8 cellular contexts compared by ENCODE assay signal in the genomic region with DNA sequence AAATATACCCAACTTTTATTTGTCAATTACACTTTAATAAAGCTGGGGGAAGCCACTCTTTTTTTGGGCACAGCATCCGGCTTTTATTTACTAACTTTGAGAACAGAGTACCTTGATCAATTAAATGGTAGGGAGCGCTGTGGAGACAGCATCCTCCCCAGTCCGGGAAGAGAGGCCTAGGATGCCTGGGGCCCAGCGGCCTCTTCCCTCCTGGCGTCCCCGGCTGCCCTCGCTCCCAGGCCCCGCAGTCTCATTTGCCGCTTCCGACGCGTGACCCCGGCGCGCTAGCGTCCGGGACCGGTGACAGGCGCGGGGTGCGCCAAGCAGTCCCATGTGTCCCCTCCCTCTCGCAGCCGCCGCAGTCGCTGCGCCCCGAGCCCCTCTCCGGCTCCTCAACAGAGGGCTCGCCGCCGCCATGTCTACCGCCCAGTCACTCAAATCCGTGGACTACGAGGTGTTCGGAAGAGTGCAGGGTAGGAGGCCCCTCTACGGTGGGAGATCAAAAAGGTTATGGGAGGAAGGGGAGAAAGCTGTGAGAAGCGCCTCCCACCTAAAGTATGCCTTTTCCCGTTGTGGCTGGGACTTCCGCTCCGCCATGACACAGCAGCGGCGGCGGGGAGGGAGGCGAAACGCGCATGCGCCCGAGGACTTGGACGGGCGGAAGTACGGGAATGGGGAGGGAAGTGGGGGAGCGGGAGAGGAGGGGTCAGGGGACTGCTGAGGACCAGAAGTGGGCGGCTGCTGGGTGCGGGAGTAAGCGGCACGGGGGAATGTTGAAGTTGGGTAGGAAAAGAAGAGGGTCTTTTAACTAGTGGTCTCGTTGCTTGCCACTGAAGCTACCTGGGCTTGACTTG. TPM values are rescaled to one million over a fixed set of nuclear protein-coding genes. Genes with fewer than 3 reads are reported as not detected.
DNase-seq lines count a peak whose midpoint lies in the region; FAIRE-seq and TF ChIP-seq lines count a peak whose summit lies in the region.

A gene (plus strand): TSS at position 332 of the 854 bp plus-strand sequence.

- H3K4me1 ChIP-seq in HAP-1: no peaks in the 10 kb centered on the region

- H3K9me3 ChIP-seq in HAP-1: peaks cover 3% of the 10 kb centered on the region; the same call in 1 of the 2 replicates
- H3K9me3 ChIP-seq in MG63: peaks cover 6% of the 10 kb centered on the region

- FAIRE-seq in G401.6 (lab: Jason Lieb, UNC): peak; percentile 89

- DNase-seq in HAP-1 (ENCODE audit: low spot score in 2 of 2) (peak; percentile 90 to 98), MG63 (peak; percentile 96), SHP77 (lab: John Stamatoyannopoulos, UW) (peak; percentile 100), fibroblast of the aortic adventitia (ENCODE audit: low read depth) (peak; percentile 95), nephron progenitor cell (peak; percentile 89)
- peak; percentile 87 for DNase-seq in activated effector memory CD4-positive, alpha-beta T cell treated with Interleukin-2 at 50 U/mL for 16 hours

- H3K9me3 Mint-ChIP-seq in nephron progenitor cell: peaks cover 17% of the 10 kb centered on the region
- H3K9me3 Mint-ChIP-seq in stimulated activated naive CD8-positive, alpha-beta T cell treated with anti-CD3 and anti-CD28 coated beads, Interleukin-15, Interleukin-2, amounts not matched to agents 100 ng/mL and 50 ng/mL, for 24 hours: peaks cover 7% of the 10 kb centered on the region

- TF ChIP-seq CTCF in fibroblast of the aortic adventitia (IDR thresholded peaks at IDR 0.05; ENCODE audit: insufficient read depth, low read length) (peak; percentile 31), nephron progenitor cell (IDR thresholded peaks at IDR 0.05) (no peak)

- peaks cover 7% of the 10 kb centered on the region for H3K27me3 Mint-ChIP-seq in nephron progenitor cell (ENCODE audit: low read depth, poor library complexity)
- H3K27me3 Mint-ChIP-seq in stimulated activated naive CD8-positive, alpha-beta T cell treated with anti-CD3 and anti-CD28 coated beads, Interleukin-15, Interleukin-2, amounts not matched to agents 100 ng/mL and 50 ng/mL, for 24 hours: no peaks in the 10 kb centered on the region

- H3K36me3 ChIP-seq in HAP-1 (replicated peaks) (no peaks in the 10 kb centered on the region), MG63 (no peaks in the 10 kb centered on the region)

- peak within 1 kb of the TSS; percentile 100 for H3K27ac Mint-ChIP-seq in nephron progenitor cell
- H3K27ac Mint-ChIP-seq in stimulated activated naive CD8-positive, alpha-beta T cell treated with anti-CD3 and anti-CD28 coated beads, Interleukin-15, Interleukin-2, amounts not matched to agents 100 ng/mL and 50 ng/mL, for 24 hours: peak within 1 kb of the TSS; percentile 99

- H3K4me3 ChIP-seq in HAP-1 (peak within 1 kb of the TSS; percentile 66), MG63 (peak within 1 kb of the TSS; percentile 75), fibroblast of the aortic adventitia (ENCODE audit: low read depth, low read length) (peak within 1 kb of the TSS; percentile 78)

- peaks cover 14% of the 10 kb centered on the region for H3K4me1 Mint-ChIP-seq in nephron progenitor cell
- H3K4me1 Mint-ChIP-seq in stimulated activated naive CD8-positive, alpha-beta T cell treated with anti-CD3 and anti-CD28 coated beads, Interleukin-15, Interleukin-2, amounts not matched to agents 100 ng/mL and 50 ng/mL, for 24 hours (ENCODE audit: low read depth): peaks cover 25% of the 10 kb centered on the region

- H3K36me3 Mint-ChIP-seq in nephron progenitor cell (ENCODE audit: low read depth): peaks cover 12% of the 10 kb centered on the region
- H3K36me3 Mint-ChIP-seq in stimulated activated naive CD8-positive, alpha-beta T cell treated with anti-CD3 and anti-CD28 coated beads, Interleukin-15, Interleukin-2, amounts not matched to agents 100 ng/mL and 50 ng/mL, for 24 hours (ENCODE audit: low read depth): peaks cover 18% of the 10 kb centered on the region

- H3K27me3 ChIP-seq in HAP-1 (ENCODE audit: low read depth): no peaks in the 10 kb centered on the region
- H3K27me3 ChIP-seq in MG63: no peaks in the 10 kb centered on the region

- in situ Hi-C loops in HAP-1 (cut with MboI; ENCODE audit: low sequenced_read_pairs): loop anchor here (10.0 to 25.0 kb wide), 3 partner anchors 547 to 722 kb away; no protein-coding TSS in a partner anchor

- H3K4me3 Mint-ChIP-seq in nephron progenitor cell: peak within 1 kb of the TSS; percentile 90
- H3K4me3 Mint-ChIP-seq in stimulated activated naive CD8-positive, alpha-beta T cell treated with anti-CD3 and anti-CD28 coated beads, Interleukin-15, Interleukin-2, amounts not matched to agents 100 ng/mL and 50 ng/mL, for 24 hours: peak within 1 kb of the TSS; percentile 95

RNA-seq across cellular contexts. Expression of the gene that starts here (rescaled TPM):
- total RNA-seq in MG63 (2014; rRNA removed; shearing (Covaris generic); ENCODE audit: low replicate concordance): 2.3 and 6.9 TPM in 2 replicates
- total RNA-seq in fibroblast of the aortic adventitia (ENCODE audit: low replicate concordance): 7.8 and 11.5 TPM in 2 replicates

Comparison
In these comparisons a context has a peak if more than half of its experiments do, and no peak if none do; other contexts are left out.
1. Peak in every context shown above with its lines: DNase-seq and H3K4me3 ChIP-seq.